17 cellular contexts compared by ENCODE assay signal in the genomic region with DNA sequence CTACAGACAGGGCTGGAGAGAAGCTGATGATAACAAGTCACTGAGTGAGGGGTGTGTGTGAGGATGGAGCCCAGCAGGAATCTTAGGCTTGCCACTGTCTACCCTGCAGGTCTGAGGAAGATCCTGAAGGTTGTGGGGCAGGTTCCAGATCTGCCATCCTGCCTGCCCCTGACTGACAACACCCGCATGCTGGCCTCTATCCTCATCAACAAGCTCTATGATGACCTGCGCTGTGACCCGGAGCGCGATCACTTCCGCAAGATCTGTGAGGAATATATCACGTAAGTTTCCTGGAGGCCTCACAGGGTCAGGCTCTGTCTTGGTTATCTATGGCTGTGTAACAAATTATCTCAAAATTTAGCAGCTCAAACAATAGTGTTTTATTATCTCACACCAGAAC. TPM values are rescaled to one million over a fixed set of nuclear protein-coding genes. Genes with fewer than 3 reads are reported as not detected.
DNase-seq lines count a peak whose midpoint lies in the region; ATAC-seq and TF ChIP-seq lines count a peak whose summit lies in the region.
"Had no signal": no experiment of that assay in that cellular context is flagged by ENCODE, and none has a peak within 500 bp of the region (broad histone marks: within the 10 kb centered on the region; RNA-seq: fewer than 3 reads in every experiment).

No MANE protein-coding gene starts in this region.

- H3K4me1 Mint-ChIP-seq in T-cell (peaks cover 58 to 59% (median 59%) of the 10 kb centered on the region in 3 donors), immature natural killer cell (peaks cover 43 to 48% of the 10 kb centered on the region in 2 donors)
- H3K4me1 Mint-ChIP-seq in T-helper 2 cell treated with Interferon-gamma antibody and Interleukin-4, amounts not matched to agents 5 μg/mL and 100 μg/mL, for 36 hours (ENCODE audit: low read depth) = peaks cover 34% of the 10 kb centered on the region

- H3K36me3 ChIP-seq in spleen = no peaks in the 10 kb centered on the region
- H3K36me3 ChIP-seq: BE2C had no signal

- no peaks in the 10 kb centered on the region for H3K27me3 ChIP-seq in spleen (replicated peaks in 1 of 7)

- ATAC-seq in T-cell (replicated peaks in 1 of 4) = no peak
- ATAC-seq in HG02981 (IDR thresholded peaks at IDR 0.05; ENCODE audit: unreplicated experiment) = no peak
- ATAC-seq: A549 had no signal

- CTCF ChIA-PET in T-cell (lab: Charles Lee) = interaction anchor here (0.6 to 1.2 kb wide), 3 partner anchors 76 to 370 kb away, joined by 3 to 5 read pairs (median 4); no protein-coding TSS in a partner anchor

- WGBS in spleen, 5 donors = 95 to 99% (median 98%) methylated on average over 7 of the region's 7 CpGs

- H3K36me3 Mint-ChIP-seq in T-cell (no peaks in the 10 kb centered on the region), immature natural killer cell (no peaks in the 10 kb centered on the region)
- peaks cover 2% of the 10 kb centered on the region for H3K36me3 Mint-ChIP-seq in T-helper 2 cell treated with Interferon-gamma antibody and Interleukin-4, amounts not matched to agents 5 μg/mL and 100 μg/mL, for 36 hours (ENCODE audit: low read depth)
- H3K36me3 Mint-ChIP-seq: IgD-negative memory B cell had no signal

- H3K9me3 Mint-ChIP-seq in T-cell (no peaks in the 10 kb centered on the region), immature natural killer cell (no peaks in the 10 kb centered on the region)
- no peaks in the 10 kb centered on the region for H3K9me3 Mint-ChIP-seq in T-helper 2 cell treated with Interferon-gamma antibody and Interleukin-4, amounts not matched to agents 5 μg/mL and 100 μg/mL, for 36 hours
- H3K9me3 Mint-ChIP-seq: HFFc6 had no signal

- H3K27me3 Mint-ChIP-seq in T-cell (no peaks in the 10 kb centered on the region), immature natural killer cell (ENCODE audit: low read depth in 3 of 3) (no peaks in the 10 kb centered on the region)
- peaks cover 2% of the 10 kb centered on the region for H3K27me3 Mint-ChIP-seq in T-helper 2 cell treated with Interferon-gamma antibody and Interleukin-4, amounts not matched to agents 5 μg/mL and 100 μg/mL, for 36 hours (ENCODE audit: low read depth)

- DNase-seq in T-cell (no peak), immature natural killer cell (no peak), spleen (peak; percentile 51), cardiac septum (ENCODE audit: low spot score) (no peak)
- DNase-seq in T-helper 2 cell treated with Interferon-gamma antibody and Interleukin-4, amounts not matched to agents 5 μg/mL and 100 μg/mL, for 36 hours (ENCODE audit: low spot score) = no peak
- no peak for DNase-seq in stimulated activated CD8-positive, alpha-beta memory T cell treated with anti-CD3 and anti-CD28 coated beads, Interleukin-4, amount 100 ng/mL, for 48 hours
- DNase-seq: BE2C, HCEC 1CT, HFFc6 had no signal

- POLR2A ChIA-PET in T-cell (lab: Charles Lee) = interaction anchor here in 1 of 2 donors (0.6 kb wide), 1 partner anchor 599 kb away, joined by 5 read pairs; no protein-coding TSS in a partner anchor

- intact Hi-C loops in spleen (cut with DNase I; ENCODE audit: low total_unique reads) = loop anchor here (10.0 kb wide), 1 partner anchor 581 kb away; no protein-coding TSS in a partner anchor
- intact Hi-C loops in cardiac septum (cut with DNase I) = no loop called here

- peak overlapping the region in 1 of 8 donors; percentile 2 for H3K27ac ChIP-seq in spleen
- H3K27ac ChIP-seq: A549, C4-2B had no signal

- H3K4me3 Mint-ChIP-seq in T-cell = no peak overlapping the region
- no peak overlapping the region for H3K4me3 Mint-ChIP-seq in immature natural killer cell
- no peak overlapping the region for H3K4me3 Mint-ChIP-seq in T-helper 2 cell treated with Interferon-gamma antibody and Interleukin-4, amounts not matched to agents 5 μg/mL and 100 μg/mL, for 36 hours
- H3K4me3 Mint-ChIP-seq: HFFc6, IgD-negative memory B cell had no signal

- peak overlapping the region; percentile 27 to 58 for H3K27ac Mint-ChIP-seq in T-cell
- H3K27ac Mint-ChIP-seq in immature natural killer cell = peak overlapping the region in 4 of 6 donors; percentile 25 to 60 (median 36)
- no peak overlapping the region for H3K27ac Mint-ChIP-seq in T-helper 2 cell treated with Interferon-gamma antibody and Interleukin-4, amounts not matched to agents 5 μg/mL and 100 μg/mL, for 36 hours
- H3K27ac Mint-ChIP-seq: HFFc6, IgD-negative memory B cell had no signal

- H3K4me3 ChIP-seq in spleen = no peak overlapping the region
- H3K4me3 ChIP-seq: A549 had no signal

- no peak for TF ChIP-seq POLR2A in spleen (IDR thresholded peaks at IDR 0.05)

- H3K9me3 ChIP-seq in spleen = no peaks in the 10 kb centered on the region
- H3K9me3 ChIP-seq: A549, BE2C had no signal

- no peak for TF ChIP-seq CTCF in spleen (IDR thresholded peaks at IDR 0.05 in 8 of 11, conservative IDR thresholded peaks at IDR 0.05 in 3 of 11)

- peaks cover 0 to 40% (median 17%) of the 10 kb centered on the region in 6 donors for H3K4me1 ChIP-seq in spleen
- H3K4me1 ChIP-seq: A549, BE2C had no signal

RNA-seq across cellular contexts. Expression of a gene that starts 16.3 kb away (rescaled TPM):
- total RNA-seq in T-cell (under 1 TPM; 0.13 to 0.50 (median 0.26) TPM), spleen (1 to 10 TPM; 1.3 to 3.9 (median 2.5) TPM), cardiac septum (259 TPM)
- polyA plus RNA-seq in immature natural killer cell (1 to 10 TPM in 1 of 3 donors, under 1 TPM in 1, not detected in 1; 0.41 to 1.0 TPM), spleen (under 1 TPM; 0.08 to 0.51 (median 0.22) TPM)
- total RNA-seq: Daoy, H4, HFFc6, HT1080 had no signal
- polyA plus RNA-seq: A549, AG04450, IgD-negative memory B cell had no signal

RNA-seq across cellular contexts. Expression of a gene that starts 21.8 kb away (rescaled TPM):
- 10 to 100 TPM; 12.3 to 29.1 (median 17.8) TPM for total RNA-seq in T-cell
- 1 to 10 TPM; 2.1 to 4.7 (median 3.3) TPM for polyA plus RNA-seq in immature natural killer cell
- total RNA-seq in spleen = 10 to 100 TPM in 6 of 7 donors, 1 to 10 TPM in 1; 9.8 to 17.3 (median 12.5) TPM
- polyA plus RNA-seq in spleen = 1 to 10 TPM; 5.8 to 9.6 (median 8.8) TPM
- 3.8 TPM for total RNA-seq in cardiac septum

RNA-seq across cellular contexts. Expression of a gene that starts 30.3 kb away (rescaled TPM):
- total RNA-seq in T-cell = not detected
- polyA plus RNA-seq in immature natural killer cell = not detected
- total RNA-seq in spleen = not detected
- polyA plus RNA-seq in spleen = under 1 TPM in 1 of 3 donors, not detected in 2; 0.04 TPM
- not detected for total RNA-seq in cardiac septum
- total RNA-seq: Daoy, H4, HFFc6, HT1080 had no signal
- polyA plus RNA-seq: A549, AG04450, IgD-negative memory B cell had no signal

RNA-seq across cellular contexts. Expression of a gene that starts 42.5 kb away (rescaled TPM):
- total RNA-seq in T-cell (not detected), spleen (not detected), cardiac septum (not detected)
- polyA plus RNA-seq in immature natural killer cell (not detected), spleen (under 1 TPM in 1 of 3 donors, not detected in 2; 0.10 TPM)
- total RNA-seq: Daoy, HFFc6, HT1080 had no signal
- polyA plus RNA-seq: A549, AG04450, IgD-negative memory B cell had no signal

RNA-seq across cellular contexts. Expression of a gene that starts 44.2 kb away (rescaled TPM):
- total RNA-seq in T-cell (10 to 100 TPM; 14.6 to 29.9 (median 19.0) TPM), spleen (10 to 100 TPM in 6 of 7 donors, 1 to 10 TPM in 1; 9.0 to 24.1 (median 14.9) TPM), cardiac septum (6.5 TPM)
- polyA plus RNA-seq in immature natural killer cell (10 to 100 TPM; 11.0 to 17.8 (median 13.8) TPM), spleen (1 to 10 TPM; 4.0 to 8.4 (median 5.5) TPM)

Comparison
In these comparisons a context has a peak if more than half of its experiments do, and no peak if none do; other contexts are left out.
1. RNA of a gene that starts 16.3 kb away (total RNA-seq): 259 TPM in cardiac septum (single experiment); 1.3 to 3.9 TPM in spleen and 0.13 to 0.50 TPM in T-cell; every median in the first group is over 10 times any median in the second.